ENCODE assay signal across 20 cellular contexts in the genomic region with DNA sequence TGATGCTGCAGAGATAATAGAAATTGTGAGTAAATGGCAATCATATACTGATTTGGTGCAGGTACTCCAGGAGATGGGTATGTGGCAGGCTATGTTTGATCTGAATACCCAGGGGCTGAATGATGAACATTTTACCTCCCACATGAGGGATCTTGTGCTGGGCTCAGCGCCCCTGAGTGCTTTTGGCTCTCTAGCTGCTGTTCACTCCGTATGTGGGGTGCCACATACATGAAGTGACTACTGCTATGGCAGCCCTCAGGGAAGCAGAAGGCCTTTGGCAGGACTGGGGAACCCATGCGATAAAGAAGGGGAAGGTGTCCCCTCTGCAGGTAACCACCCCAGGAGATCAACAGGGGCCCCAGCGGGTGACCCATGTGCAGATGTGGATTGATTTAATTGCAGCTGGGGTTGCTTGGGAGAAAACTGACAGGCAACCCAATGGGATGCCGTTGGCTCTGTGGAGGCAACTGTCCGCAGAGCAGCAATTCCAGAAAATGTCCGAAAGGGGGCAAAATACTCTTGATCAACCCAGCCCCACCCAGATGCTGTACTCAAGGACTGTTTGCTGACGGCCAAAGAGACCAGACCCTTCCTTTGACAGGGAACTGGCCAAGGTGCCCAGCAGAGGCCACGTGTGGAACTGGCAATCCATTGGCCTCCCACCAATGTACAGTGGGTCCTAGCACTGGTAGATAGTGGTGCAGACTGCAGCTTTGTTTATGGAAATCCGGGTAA. TPM values are rescaled to one million over a fixed set of nuclear protein-coding genes. Genes with fewer than 3 reads are reported as not detected.
DNase-seq lines count a peak whose midpoint lies in the region; ATAC-seq and TF ChIP-seq lines count a peak whose summit lies in the region.
"Had no signal": no experiment of that assay in that cellular context is flagged by ENCODE, and none has a peak within 500 bp of the region (broad histone marks: within the 10 kb centered on the region; RNA-seq: fewer than 3 reads in every experiment).

No MANE protein-coding gene starts in this region.

- DNase-seq in A673 (ENCODE audit: low spot score): peak; percentile 54
- DNase-seq in LHCN-M2 (ENCODE audit: low read depth): peak; percentile 1
- peak; percentile 54 for DNase-seq in ecto neural progenitor cell (ENCODE audit: low spot score)
- no peak for DNase-seq in NCI-H1105 treated with DMSO at 0.1 percent for 48 hours (lab: John Stamatoyannopoulos, UW)
- no peak for DNase-seq in T-helper 1 cell
- no peak for DNase-seq in NCI-H2227 treated with DMSO at 0.1 percent for 48 hours (lab: John Stamatoyannopoulos, UW)
- no peak for DNase-seq in HPDE6-E6E7 (ENCODE audit: extremely low spot score)
- DNase-seq: activated effector memory CD4-positive, alpha-beta T cell treated with anti-CD3 and anti-CD28 coated beads, Interleukin-2, amount 50 U/mL, for 16 hours; colonic mucosa; DMS79; glutamatergic neuron; Kasumi-1; kidney; NCI-H2081 treated with DMSO at 0.1 percent for 48 hours; stimulated activated naive CD4-positive, alpha-beta T cell treated with Interleukin-2 at 50 U/mL for 16 hours had no signal

- H3K27ac ChIP-seq in A673 (ENCODE audit: low read depth, low read length, poor library complexity, severe bottlenecking): no peak overlapping the region
- H3K27ac ChIP-seq: colonic mucosa, SJSA1, vagina had no signal

- peak; percentile 73 for ATAC-seq in GM18867 (IDR thresholded peaks at IDR 0.05; ENCODE audit: unreplicated experiment)

- BruUV-seq in A673 (replicated peaks; lab: Mats Ljungman, UMichigan): no TSS peak

- no peak overlapping the region for H3K4me3 ChIP-seq in A673 (ENCODE audit: low read depth, low read length, poor library complexity, severe bottlenecking)
- H3K4me3 ChIP-seq: colonic mucosa, SJSA1, vagina had no signal

- intact Hi-C loops in A673 (cut with micrococcal nuclease; ENCODE audit: unreplicated experiment): loop anchor here (5.0 kb wide), 1 partner anchor 871 kb away; no protein-coding TSS in a partner anchor

- no peaks in the 10 kb centered on the region for H3K9me3 ChIP-seq in A673 (ENCODE audit: low read depth, low read length, poor library complexity, severe bottlenecking)
- H3K9me3 ChIP-seq: colonic mucosa, SJSA1, vagina had no signal

- H3K4me1 ChIP-seq in A673 (ENCODE audit: insufficient read depth, low read length, poor library complexity, severe bottlenecking): no peaks in the 10 kb centered on the region
- H3K4me1 ChIP-seq: colonic mucosa, SJSA1, vagina had no signal

- H3K36me3 ChIP-seq in A673 (ENCODE audit: insufficient read depth, low read length, poor library complexity, severe bottlenecking): no peaks in the 10 kb centered on the region
- H3K36me3 ChIP-seq: colonic mucosa, SJSA1, vagina had no signal

- CTCF ChIA-PET in A673 (lab: Charles Lee): no interaction called here

- TF ChIP-seq CTCF in A673 (conservative IDR thresholded peaks at IDR 0.05; ENCODE audit: low read depth, low read length): peak; percentile 46

- POLR2A ChIA-PET in A673 (lab: Charles Lee; ENCODE audit: low non-redundant PET): interaction anchor here (0.6 kb wide), 1 partner anchor 300 kb away, joined by 3 read pairs; no protein-coding TSS in a partner anchor

- no peaks in the 10 kb centered on the region for H3K27me3 ChIP-seq in A673 (replicated peaks; ENCODE audit: insufficient read depth, low read depth, low read length, poor library complexity)
- H3K27me3 ChIP-seq: colonic mucosa, SJSA1, vagina had no signal

RNA-seq across cellular contexts. Expression of a gene that starts 29.5 kb away (rescaled TPM):
- total RNA-seq in A673 (2021) (not detected in 2 replicates), LHCN-M2 (2014; rRNA removed) (not detected in 2 replicates)
- not detected for polyA plus RNA-seq in LHCN-M2 (2012)
- total RNA-seq: activated CD8-positive, alpha-beta memory T cell treated with anti-CD3 and anti-CD28 coated beads for 36 hours; SJSA1; vagina had no signal
- polyA plus RNA-seq: esophagus had no signal

Comparison
In these comparisons a context has a peak if more than half of its experiments do, and no peak if none do; other contexts are left out.
1. DNase-seq: peak in A673 (single experiment), LHCN-M2 (single experiment) and ecto neural progenitor cell (single experiment); none in NCI-H1105 treated with DMSO at 0.1 percent for 48 hours (single experiment), T-helper 1 cell (0 of 5), NCI-H2227 treated with DMSO at 0.1 percent for 48 hours (single experiment) and HPDE6-E6E7 (single experiment).